Comparison of ENCODE assay signal across 22 cellular contexts in genomic region chr1:228999776-229000175, GRCh38.
"Had no signal": no experiment of that assay in that cellular context is flagged by ENCODE, and none has a peak within 500 bp of the region (broad histone marks: within the 10 kb centered on the region; RNA-seq: fewer than 3 reads in every experiment).

No MANE protein-coding gene starts in this region.

- H3K4me3 ChIP-seq: MG63, SJSA1, SK-N-MC had no signal

- H3K36me3 ChIP-seq: MG63, SJSA1 had no signal

- H3K9me3 ChIP-seq: MG63, SJSA1 had no signal

- DNase-seq: Karpas-422, KG1, MG63, NCI-H1092, NCI-H1105 treated with DMSO at 0.1 percent for 48 hours, NCI-H1417 treated with DMSO at 0.1 percent for 48 hours, NCI-H146, NCI-H1694 treated with DMSO at 0.1 percent for 48 hours, NCI-H1930, NCI-H2081, NCI-H2107, NCI-H2227 treated with DMSO at 0.1 percent for 48 hours, NCI-H524, NCI-H526 treated with DMSO at 0.1 percent for 48 hours, NCI-H748 treated with DMSO at 0.1 percent for 48 hours, Right ventricle myocardium superior, RPMI8226, SIG-M5, SW 1271 had no signal

- H3K27me3 ChIP-seq: MG63, SJSA1 had no signal

- H3K27ac ChIP-seq: HL-60, SJSA1, SK-N-MC had no signal
